In the genomic region with DNA sequence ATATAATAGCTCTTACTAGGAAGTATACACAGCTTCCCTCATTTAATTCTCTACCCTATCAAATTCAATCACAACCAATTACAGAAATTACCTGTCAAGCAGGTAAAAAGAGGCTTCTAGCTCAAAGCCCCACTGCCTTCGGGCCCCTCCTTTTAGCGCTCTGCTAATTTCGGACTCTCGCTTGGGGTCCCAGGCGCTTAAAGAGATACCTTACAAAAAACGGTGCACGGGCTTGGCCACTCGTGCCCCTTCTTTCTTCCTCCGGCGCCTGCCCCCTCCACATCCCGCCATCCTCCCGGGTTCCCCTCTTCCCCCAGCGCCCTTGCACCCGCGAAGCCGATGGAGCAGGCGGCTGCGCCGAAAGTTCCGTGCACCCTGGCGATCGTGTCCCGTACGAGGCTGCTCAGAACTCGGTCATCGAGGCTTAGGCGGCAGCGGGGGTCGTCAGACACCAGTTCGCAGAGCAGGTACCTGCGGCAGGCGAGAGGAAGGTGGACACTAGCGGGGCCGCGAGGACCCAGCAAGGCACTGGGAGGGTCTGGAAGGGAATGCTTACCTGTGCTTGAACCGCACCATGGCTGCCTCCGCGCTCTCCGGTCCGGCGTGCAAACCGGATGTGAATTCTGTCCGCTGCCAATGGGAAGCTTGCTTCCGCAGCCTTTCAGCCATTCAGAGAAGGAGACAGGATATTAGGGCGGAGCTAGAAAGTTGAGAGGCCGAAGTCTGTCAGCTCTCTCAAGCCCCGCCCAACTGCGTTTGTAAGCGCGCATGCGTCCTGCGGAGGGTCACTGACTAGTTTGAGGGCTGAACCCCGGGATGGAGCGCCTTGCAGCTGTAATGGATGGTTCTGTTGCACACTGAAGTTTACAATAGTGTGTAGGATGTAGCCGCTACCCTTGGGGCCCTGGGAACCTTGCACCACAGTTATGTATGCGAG, we compare ENCODE assay signal across 1 cellular context.
TF ChIP-seq lines count a peak whose summit lies in the region.

TSS of gene POP5 (minus strand) at position 616 of the 937 bp plus-strand sequence. CDS start at position 576, 40 bp downstream.

TF ChIP-seq in K562, 482 proteins besides CTCF, POLR2A, EP300 and RAD21 (continued from another document):
- TF ChIP-seq RFX5 (IDR thresholded peaks at IDR 0.05; ENCODE audit: low read depth, low read length): no peak
- TF ChIP-seq PURB (CRISPR knock-in tag; IDR thresholded peaks at IDR 0.05; ENCODE audit: low read depth): no peak
- no peak for TF ChIP-seq MIER1 (IDR thresholded peaks at IDR 0.05; ENCODE audit: low read depth)
- no peak for TF ChIP-seq ADNP (tag; IDR thresholded peaks at IDR 0.05)
- TF ChIP-seq KLF13 (tag; IDR thresholded peaks at IDR 0.05; ENCODE audit: borderline replicate concordance, low read depth): no peak
- no peak for TF ChIP-seq RREB1 (CRISPR knock-in tag; IDR thresholded peaks at IDR 0.05)
- peak; percentile 48 to 63; a peak in 3 of 4 replicates for TF ChIP-seq MAZ (CRISPR knock-in tag; conservative IDR thresholded peaks at IDR 0.05 in 1 of 2, IDR thresholded peaks at IDR 0.05 in 1 of 2)
- TF ChIP-seq ZNF586 (CRISPR knock-in tag; conservative IDR thresholded peaks at IDR 0.05): no peak
- TF ChIP-seq, protein P1, sequence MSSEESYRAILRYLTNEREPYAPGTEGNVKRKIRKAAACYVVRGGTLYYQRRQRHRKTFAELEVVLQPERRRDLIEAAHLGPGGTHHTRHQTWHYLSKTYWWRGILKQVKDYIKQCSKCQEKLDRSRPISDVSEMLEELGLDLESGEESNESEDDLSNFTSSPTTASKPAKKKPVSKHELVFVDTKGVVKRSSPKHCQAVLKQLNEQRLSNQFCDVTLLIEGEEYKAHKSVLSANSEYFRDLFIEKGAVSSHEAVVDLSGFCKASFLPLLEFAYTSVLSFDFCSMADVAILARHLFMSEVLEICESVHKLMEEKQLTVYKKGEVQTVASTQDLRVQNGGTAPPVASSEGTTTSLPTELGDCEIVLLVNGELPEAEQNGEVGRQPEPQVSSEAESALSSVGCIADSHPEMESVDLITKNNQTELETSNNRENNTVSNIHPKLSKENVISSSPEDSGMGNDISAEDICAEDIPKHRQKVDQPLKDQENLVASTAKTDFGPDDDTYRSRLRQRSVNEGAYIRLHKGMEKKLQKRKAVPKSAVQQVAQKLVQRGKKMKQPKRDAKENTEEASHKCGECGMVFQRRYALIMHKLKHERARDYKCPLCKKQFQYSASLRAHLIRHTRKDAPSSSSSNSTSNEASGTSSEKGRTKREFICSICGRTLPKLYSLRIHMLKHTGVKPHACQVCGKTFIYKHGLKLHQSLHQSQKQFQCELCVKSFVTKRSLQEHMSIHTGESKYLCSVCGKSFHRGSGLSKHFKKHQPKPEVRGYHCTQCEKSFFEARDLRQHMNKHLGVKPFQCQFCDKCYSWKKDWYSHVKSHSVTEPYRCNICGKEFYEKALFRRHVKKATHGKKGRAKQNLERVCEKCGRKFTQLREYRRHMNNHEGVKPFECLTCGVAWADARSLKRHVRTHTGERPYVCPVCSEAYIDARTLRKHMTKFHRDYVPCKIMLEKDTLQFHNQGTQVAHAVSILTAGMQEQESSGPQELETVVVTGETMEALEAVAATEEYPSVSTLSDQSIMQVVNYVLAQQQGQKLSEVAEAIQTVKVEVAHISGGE (CRISPR knock-in tag; IDR thresholded peaks at IDR 0.05): peak in 1 of 3 experiments; percentile 83; a peak in 3 of 6 replicates
- TF ChIP-seq PHF20 (IDR thresholded peaks at IDR 0.05; ENCODE audit: partially characterized antibody): peak; percentile 77
- TF ChIP-seq EGR1 (conservative IDR thresholded peaks at IDR 0.05): 0 out of 2 replicates have a peak, but pooled peaks have one; percentile 7
- TF ChIP-seq SAP30 (IDR thresholded peaks at IDR 0.05; ENCODE audit: borderline replicate concordance, insufficient read depth, low read depth, low read length, poor library complexity, severe bottlenecking): peak; percentile 76
- TF ChIP-seq, protein P2, sequence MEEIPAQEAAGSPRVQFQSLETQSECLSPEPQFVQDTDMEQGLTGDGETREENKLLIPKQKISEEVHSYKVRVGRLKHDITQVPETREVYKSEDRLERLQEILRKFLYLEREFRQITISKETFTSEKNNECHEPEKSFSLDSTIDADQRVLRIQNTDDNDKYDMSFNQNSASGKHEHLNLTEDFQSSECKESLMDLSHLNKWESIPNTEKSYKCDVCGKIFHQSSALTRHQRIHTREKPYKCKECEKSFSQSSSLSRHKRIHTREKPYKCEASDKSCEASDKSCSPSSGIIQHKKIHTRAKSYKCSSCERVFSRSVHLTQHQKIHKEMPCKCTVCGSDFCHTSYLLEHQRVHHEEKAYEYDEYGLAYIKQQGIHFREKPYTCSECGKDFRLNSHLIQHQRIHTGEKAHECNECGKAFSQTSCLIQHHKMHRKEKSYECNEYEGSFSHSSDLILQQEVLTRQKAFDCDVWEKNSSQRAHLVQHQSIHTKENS (CRISPR knock-in tag; IDR thresholded peaks at IDR 0.05): no peak
- no peak for TF ChIP-seq MBD1 (CRISPR knock-in tag; IDR thresholded peaks at IDR 0.05)
- 0 out of 2 replicates have a peak, but pooled peaks have one; percentile 5 for TF ChIP-seq CHD2 (IDR thresholded peaks at IDR 0.05; ENCODE audit: low read depth, low read length)
- no peak for TF ChIP-seq ZNF316 (IDR thresholded peaks at IDR 0.05)
- TF ChIP-seq ARHGAP35 (IDR thresholded peaks at IDR 0.05; ENCODE audit: partially characterized antibody): no peak
- TF ChIP-seq, protein P3, sequence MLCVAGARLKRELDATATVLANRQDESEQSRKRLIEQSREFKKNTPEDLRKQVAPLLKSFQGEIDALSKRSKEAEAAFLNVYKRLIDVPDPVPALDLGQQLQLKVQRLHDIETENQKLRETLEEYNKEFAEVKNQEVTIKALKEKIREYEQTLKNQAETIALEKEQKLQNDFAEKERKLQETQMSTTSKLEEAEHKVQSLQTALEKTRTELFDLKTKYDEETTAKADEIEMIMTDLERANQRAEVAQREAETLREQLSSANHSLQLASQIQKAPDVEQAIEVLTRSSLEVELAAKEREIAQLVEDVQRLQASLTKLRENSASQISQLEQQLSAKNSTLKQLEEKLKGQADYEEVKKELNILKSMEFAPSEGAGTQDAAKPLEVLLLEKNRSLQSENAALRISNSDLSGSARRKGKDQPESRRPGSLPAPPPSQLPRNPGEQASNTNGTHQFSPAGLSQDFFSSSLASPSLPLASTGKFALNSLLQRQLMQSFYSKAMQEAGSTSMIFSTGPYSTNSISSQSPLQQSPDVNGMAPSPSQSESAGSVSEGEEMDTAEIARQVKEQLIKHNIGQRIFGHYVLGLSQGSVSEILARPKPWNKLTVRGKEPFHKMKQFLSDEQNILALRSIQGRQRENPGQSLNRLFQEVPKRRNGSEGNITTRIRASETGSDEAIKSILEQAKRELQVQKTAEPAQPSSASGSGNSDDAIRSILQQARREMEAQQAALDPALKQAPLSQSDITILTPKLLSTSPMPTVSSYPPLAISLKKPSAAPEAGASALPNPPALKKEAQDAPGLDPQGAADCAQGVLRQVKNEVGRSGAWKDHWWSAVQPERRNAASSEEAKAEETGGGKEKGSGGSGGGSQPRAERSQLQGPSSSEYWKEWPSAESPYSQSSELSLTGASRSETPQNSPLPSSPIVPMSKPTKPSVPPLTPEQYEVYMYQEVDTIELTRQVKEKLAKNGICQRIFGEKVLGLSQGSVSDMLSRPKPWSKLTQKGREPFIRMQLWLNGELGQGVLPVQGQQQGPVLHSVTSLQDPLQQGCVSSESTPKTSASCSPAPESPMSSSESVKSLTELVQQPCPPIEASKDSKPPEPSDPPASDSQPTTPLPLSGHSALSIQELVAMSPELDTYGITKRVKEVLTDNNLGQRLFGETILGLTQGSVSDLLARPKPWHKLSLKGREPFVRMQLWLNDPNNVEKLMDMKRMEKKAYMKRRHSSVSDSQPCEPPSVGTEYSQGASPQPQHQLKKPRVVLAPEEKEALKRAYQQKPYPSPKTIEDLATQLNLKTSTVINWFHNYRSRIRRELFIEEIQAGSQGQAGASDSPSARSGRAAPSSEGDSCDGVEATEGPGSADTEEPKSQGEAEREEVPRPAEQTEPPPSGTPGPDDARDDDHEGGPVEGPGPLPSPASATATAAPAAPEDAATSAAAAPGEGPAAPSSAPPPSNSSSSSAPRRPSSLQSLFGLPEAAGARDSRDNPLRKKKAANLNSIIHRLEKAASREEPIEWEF (CRISPR knock-in tag; IDR thresholded peaks at IDR 0.05): no peak
- peak; percentile 84 for TF ChIP-seq PKNOX1 (IDR thresholded peaks at IDR 0.05)
- no peak for TF ChIP-seq TAL1 (IDR thresholded peaks at IDR 0.05)
TF ChIP-seq in K562: peak in this region for 102.
